In the genomic region with DNA sequence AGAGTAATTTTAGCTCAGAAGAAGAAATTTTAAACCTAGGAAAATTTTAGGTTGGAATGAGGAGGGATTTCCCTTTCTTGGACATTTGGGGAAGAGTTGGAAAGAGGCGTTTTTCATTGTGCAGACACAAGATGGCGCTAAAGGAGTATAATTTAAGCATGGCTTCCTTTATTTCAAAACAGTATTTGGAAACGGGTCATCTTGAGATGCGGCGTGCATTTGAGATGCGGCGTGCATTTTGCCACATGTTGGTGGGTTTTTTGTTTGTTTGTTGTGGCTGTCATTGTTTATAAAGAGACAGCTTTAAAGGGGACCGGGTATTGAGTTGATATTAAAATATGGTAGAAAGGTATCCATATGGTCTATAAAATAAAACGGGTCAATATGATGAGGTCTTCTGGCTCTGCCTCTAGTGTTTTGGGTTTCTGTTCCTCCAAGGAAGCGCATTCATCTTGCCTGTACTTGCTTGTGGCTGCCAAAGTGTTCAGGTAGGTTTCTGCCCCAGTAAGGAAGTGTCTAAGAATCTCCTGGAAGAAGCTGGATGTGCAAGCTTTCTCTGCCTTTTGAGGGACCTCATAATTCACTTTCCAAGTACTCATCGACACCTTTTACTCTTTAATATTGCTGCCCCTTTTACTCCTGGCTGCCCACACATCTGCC, we compare ENCODE assay signal across 8 cellular contexts.
DNase-seq lines count a peak whose midpoint lies in the region; ATAC-seq and TF ChIP-seq lines count a peak whose summit lies in the region.

No MANE protein-coding gene starts in this region.

- H3K27me3 ChIP-seq in Caco-2 (replicated peaks; ENCODE audit: control insufficient read depth, insufficient read depth, low read length): no peaks in the 10 kb centered on the region; the same call in none of the 2 replicates
- no peaks in the 10 kb centered on the region; the same call in 1 of the 2 replicates for H3K27me3 ChIP-seq in H7 (ENCODE audit: control insufficient read depth, insufficient read depth, low read length)
- H3K27me3 ChIP-seq in ovary: no peaks in the 10 kb centered on the region

- no peaks in the 10 kb centered on the region for H3K36me3 Mint-ChIP-seq in Caco-2 (ENCODE audit: insufficient read depth, unreplicated experiment)

- ATAC-seq in HG03025 (IDR thresholded peaks at IDR 0.05; ENCODE audit: low FRiP score, unreplicated experiment) (no peak), GM21825 (IDR thresholded peaks at IDR 0.05; ENCODE audit: unreplicated experiment) (no peak)

- intact Hi-C loops in Caco-2 (cut with micrococcal nuclease; ENCODE audit: unreplicated experiment): loop anchor here (1.0 to 10.0 kb wide), 4 partner anchors 74 to 340 kb away; no protein-coding TSS in a partner anchor
- intact Hi-C loops in ovary (cut with DNase I): no loop called here

- H3K4me1 ChIP-seq in Caco-2 (no peaks in the 10 kb centered on the region), ovary (ENCODE audit: insufficient read depth) (no peaks in the 10 kb centered on the region)

- CTCF ChIA-PET in Caco-2 (lab: Charles Lee): interaction anchor here (0.5 to 0.9 kb wide), 2 partner anchors 9 to 492 kb away, joined by 3 read pairs; no protein-coding TSS in a partner anchor

- H3K4me1 Mint-ChIP-seq in Caco-2 (ENCODE audit: low read depth, unreplicated experiment): no peaks in the 10 kb centered on the region

- POLR2A ChIA-PET in Caco-2 (lab: Charles Lee): no interaction called here

- TF ChIP-seq POLR2A in ovary (IDR thresholded peaks at IDR 0.05): no peak

- H3K27ac ChIP-seq in ovary: no peak overlapping the region

- H3K4me3 ChIP-seq in Caco-2 (ENCODE audit: low read depth, low read length) (no peak overlapping the region), H7 (ENCODE audit: insufficient read depth, low read depth, low read length) (no peak overlapping the region), ovary (no peak overlapping the region)

- H3K27ac Mint-ChIP-seq in Caco-2 (ENCODE audit: unreplicated experiment): no peak overlapping the region

- DNase-seq in Caco-2 (peak in 1 of 2 experiments; percentile 45), H7 (peak; percentile 27), NCI-H2227 treated with DMSO at 0.1 percent for 48 hours (lab: John Stamatoyannopoulos, UW) (peak; percentile 75), fibroblast of peridontal ligament (ENCODE audit: extremely low read depth) (peak; percentile 75), ovary (peak in 2 of 5 donors; percentile 20 to 24)
- DNase-seq in activated CD4-positive, alpha-beta T cell treated with anti-CD3 and anti-CD28 coated beads, Interleukin-2, amount 50 U/mL, for 1 hour: peak; percentile 3

- H3K4me3 Mint-ChIP-seq in Caco-2 (ENCODE audit: unreplicated experiment): no peak overlapping the region

- TF ChIP-seq CTCF in Caco-2 (IDR thresholded peaks at IDR 0.05; ENCODE audit: insufficient read depth in 1 of 2, low read depth in 1 of 2, low read length in 1 of 2, severe bottlenecking in 1 of 2, unreplicated experiment in 1 of 2): peak; percentile 60 to 66
- peak; percentile 18 to 25 (median 21) for TF ChIP-seq CTCF in ovary (IDR thresholded peaks at IDR 0.05)

- H3K27me3 Mint-ChIP-seq in Caco-2 (ENCODE audit: insufficient read depth, unreplicated experiment): peaks cover 12% of the 10 kb centered on the region

- WGBS in ovary, 3 donors: 8 to 13% (median 9%) methylated on average over 11 of the region's 11 CpGs

- no peaks in the 10 kb centered on the region for H3K9me3 ChIP-seq in Caco-2
- no peaks in the 10 kb centered on the region for H3K9me3 ChIP-seq in ovary

- no peak for TF ChIP-seq EP300 in ovary (IDR thresholded peaks at IDR 0.05)

- BruUV-seq in Caco-2 (replicated peaks; lab: Mats Ljungman, UMichigan): no TSS peak

- H3K36me3 ChIP-seq in Caco-2 (ENCODE audit: control insufficient read depth, insufficient read depth, low read length) (no peaks in the 10 kb centered on the region), H7 (replicated peaks; ENCODE audit: control insufficient read depth, insufficient read depth, low read length) (no peaks in the 10 kb centered on the region), ovary (no peaks in the 10 kb centered on the region)

- no peaks in the 10 kb centered on the region for H3K9me3 Mint-ChIP-seq in Caco-2 (ENCODE audit: unreplicated experiment)
